Comparison of ENCODE assay signal across 26 cellular contexts in genomic region chr20:34965051-34965450, GRCh38. TPM values are rescaled to one million over a fixed set of nuclear protein-coding genes. Genes with fewer than 3 reads are reported as not detected.
DNase-seq lines count a peak whose midpoint lies in the region; ATAC-seq, FAIRE-seq and TF ChIP-seq lines count a peak whose summit lies in the region.
"Had no signal": no experiment of that assay in that cellular context is flagged by ENCODE, and none has a peak within 500 bp of the region (broad histone marks: within the 10 kb centered on the region; RNA-seq: fewer than 3 reads in every experiment).

No MANE protein-coding gene starts in this region.

- no peak overlapping the region for H2BK120ac ChIP-seq in H1 (replicated peaks; ENCODE audit: low read depth, low read length)

- H3K27ac ChIP-seq in GM23338 (ENCODE audit: low read depth): no peak overlapping the region
- H3K27ac ChIP-seq in H1 (ENCODE audit: low read depth, low read length): no peak overlapping the region
- H3K27ac ChIP-seq: A549; BLaER1 treated with 17β-estradiol and CSF1 and Interleukin-3, amounts not matched to agents 10 nM and 100 nM; GM23248 had no signal

- H4K8ac ChIP-seq in H1 (ENCODE audit: extremely low read depth, insufficient read depth, low read length): no peak overlapping the region

- H3K4me3 Mint-ChIP-seq in GM23338 (no peak overlapping the region), mesothelial cell of epicardium (no peak overlapping the region)
- H3K4me3 Mint-ChIP-seq: CD14-positive monocyte; CD4-positive, alpha-beta T cell; CD8-positive, alpha-beta memory T cell; HFFc6 had no signal

- H4K91ac ChIP-seq in H1 (replicated peaks; ENCODE audit: insufficient read length, low read length): no peak overlapping the region

- CTCF ChIA-PET in H1 (lab: Charles Lee; ENCODE audit: partially characterized antibody): no interaction called here

- H3K79me2 ChIP-seq in GM23338 (replicated peaks; ENCODE audit: insufficient read depth) (no peaks in the 10 kb centered on the region), H1 (ENCODE audit: control insufficient read depth in 1 of 2, insufficient read depth in 2 of 2, low read length in 2 of 2) (no peaks in the 10 kb centered on the region)

- H3K27ac Mint-ChIP-seq in GM23338: no peak overlapping the region
- H3K27ac Mint-ChIP-seq in mesothelial cell of epicardium: peak overlapping the region; percentile 63
- H3K27ac Mint-ChIP-seq: CD14-positive monocyte; CD4-positive, alpha-beta T cell; HFFc6 had no signal

- DNase-seq in GM23338 (ENCODE audit: low spot score): no peak
- DNase-seq in H1 (ENCODE audit: low read depth in 1 of 2, low spot score in 2 of 2): no peak
- DNase-seq in mesothelial cell of epicardium (ENCODE audit: low spot score in 2 of 2, unreplicated experiment in 2 of 2): no peak
- DNase-seq in HuH-7.5 (ENCODE audit: low spot score): no peak
- DNase-seq in COLO829 (ENCODE audit: low spot score): no peak
- DNase-seq: 8988T; ACHN; AML-193; BE2C; Calu3; CD4-positive, alpha-beta T cell; CD8-positive, alpha-beta memory T cell; COR-L47; DMS53; DMS79 treated with DMSO at 0.1 percent for 48 hours; GM23248; HFFc6 had no signal

- H3K14ac ChIP-seq in H1 (ENCODE audit: insufficient read length): no peak overlapping the region

- H3K23me2 ChIP-seq in H1 (ENCODE audit: low read depth, low read length): no peaks in the 10 kb centered on the region

- H3K4me2 ChIP-seq in GM23338 (no peak overlapping the region), H1 (ENCODE audit: insufficient read depth in 1 of 2, low read depth in 2 of 2, low read length in 2 of 2) (no peak overlapping the region)
- H3K4me2 ChIP-seq: A549; BLaER1 treated with 17β-estradiol and CSF1 and Interleukin-3, amounts not matched to agents 10 nM and 100 nM had no signal

- no peak overlapping the region for H3K56ac ChIP-seq in H1 (replicated peaks; ENCODE audit: insufficient read length, low read depth, low read length)

- POLR2A ChIA-PET in H1 (lab: Charles Lee; ENCODE audit: partially characterized antibody): interaction anchor here (1.0 kb wide), 1 partner anchor 9 kb away, joined by 3 read pairs; the partner anchor contains the start of genes GSS and MYH7B

- no peaks in the 10 kb centered on the region for H3K27me3 ChIP-seq in GM23338 (ENCODE audit: insufficient read depth)
- H3K27me3 ChIP-seq in H1 (replicated peaks in 1 of 4; ENCODE audit: control insufficient read depth in 3 of 4, extremely low read depth in 1 of 4, insufficient read depth in 3 of 4, low read length in 3 of 4): no peaks in the 10 kb centered on the region
- H3K27me3 ChIP-seq: BE2C; BLaER1 treated with 17β-estradiol and CSF1 and Interleukin-3, amounts not matched to agents 10 nM and 100 nM had no signal

- no peak overlapping the region for H2BK20ac ChIP-seq in H1 (ENCODE audit: low read length)

- ATAC-seq in GM23338: no peak
- no peak for ATAC-seq in HG03520 (IDR thresholded peaks at IDR 0.05; ENCODE audit: unreplicated experiment)
- ATAC-seq: A549 had no signal

- no peak overlapping the region for H3K9ac ChIP-seq in H1 (replicated peaks in 1 of 4; ENCODE audit: extremely low read depth in 1 of 4, low read depth in 3 of 4, low read length in 3 of 4)
- H3K9ac ChIP-seq: BLaER1 treated with 17β-estradiol and CSF1 and Interleukin-3, amounts not matched to agents 10 nM and 100 nM; GM23248 had no signal

- no peaks in the 10 kb centered on the region for H3K79me1 ChIP-seq in H1 (ENCODE audit: low read depth, low read length)

- peaks cover 4% of the 10 kb centered on the region for H3K27me3 Mint-ChIP-seq in GM23338 (ENCODE audit: insufficient read depth, low read depth, poor library complexity)
- H3K27me3 Mint-ChIP-seq in mesothelial cell of epicardium (ENCODE audit: low read depth): no peaks in the 10 kb centered on the region
- H3K27me3 Mint-ChIP-seq: CD4-positive, alpha-beta T cell had no signal

- no peak for TF ChIP-seq EP300 in H1 (IDR thresholded peaks at IDR 0.05; ENCODE audit: borderline replicate concordance in 1 of 2, low read depth in 2 of 2, low read length in 2 of 2)

- no peak for TF ChIP-seq POLR2A in H1 (IDR thresholded peaks at IDR 0.05; ENCODE audit: control extremely low read depth in 1 of 2, low read depth in 2 of 2, low read length in 2 of 2)

- FAIRE-seq in H1 (lab: Jason Lieb, UNC): no peak
- FAIRE-seq: A549, G401.6, GM12892, H54 had no signal

- TF ChIP-seq CTCF in GM23338 (conservative IDR thresholded peaks at IDR 0.05; ENCODE audit: low read depth in 2 of 2) (no peak), H1 (IDR thresholded peaks at IDR 0.05; ENCODE audit: control extremely low read depth in 1 of 3, insufficient read depth in 1 of 3, low read depth in 1 of 3, low read length in 3 of 3) (no peak), mesothelial cell of epicardium (IDR thresholded peaks at IDR 0.05; ENCODE audit: unreplicated experiment) (no peak)

- no peaks in the 10 kb centered on the region for H3K9me2 ChIP-seq in GM23338 (ENCODE audit: insufficient read depth)

- H3K4me1 ChIP-seq in GM23338 (ENCODE audit: insufficient read depth) (no peaks in the 10 kb centered on the region), H1 (replicated peaks in 1 of 4; ENCODE audit: control insufficient read depth in 3 of 4, insufficient read depth in 4 of 4, low read length in 3 of 4) (no peaks in the 10 kb centered on the region; a peak in 2 of 7 replicates)
- H3K4me1 ChIP-seq: A549, BE2C had no signal

- peak overlapping the region; percentile 43; the same call in 1 of the 2 replicates for H2AFZ ChIP-seq in GM23338
- no peak overlapping the region for H2AFZ ChIP-seq in H1 (ENCODE audit: low read length)
- H2AFZ ChIP-seq: GM23248 had no signal

- no peaks in the 10 kb centered on the region for H3K9me3 Mint-ChIP-seq in GM23338
- no peaks in the 10 kb centered on the region for H3K9me3 Mint-ChIP-seq in mesothelial cell of epicardium
- H3K9me3 Mint-ChIP-seq: CD4-positive, alpha-beta T cell; CD8-positive, alpha-beta memory T cell; HFFc6 had no signal

- no peak overlapping the region for H4K5ac ChIP-seq in H1 (ENCODE audit: insufficient read length, low read depth, low read length)

- H2AK5ac ChIP-seq in H1 (ENCODE audit: low read depth, low read length): no peak overlapping the region

- TF ChIP-seq RAD21 in H1 (IDR thresholded peaks at IDR 0.05 in 1 of 2, conservative IDR thresholded peaks at IDR 0.05 in 1 of 2; ENCODE audit: low read depth in 2 of 2, low read length in 2 of 2): no peak

- H3K23ac ChIP-seq in H1 (ENCODE audit: insufficient read length): no peak overlapping the region

- H3K36me3 ChIP-seq in GM23338 (ENCODE audit: insufficient read depth) (no peaks in the 10 kb centered on the region), H1 (ENCODE audit: control insufficient read depth in 2 of 4, insufficient read depth in 4 of 4, low read length in 3 of 4) (no peaks in the 10 kb centered on the region)
- H3K36me3 ChIP-seq: BE2C; BLaER1 treated with 17β-estradiol and CSF1 and Interleukin-3, amounts not matched to agents 10 nM and 100 nM; HAP-1 had no signal

- H2BK5ac ChIP-seq in H1 (ENCODE audit: low read depth, low read length): no peak overlapping the region

- H3K4me3 ChIP-seq in GM23338 (no peak overlapping the region), H1 (ENCODE audit: extremely low read depth in 1 of 4, insufficient read depth in 2 of 4, low read depth in 3 of 4, low read length in 4 of 4) (no peak overlapping the region)
- H3K4me3 ChIP-seq: A549; BLaER1 treated with 17β-estradiol and CSF1 and Interleukin-3, amounts not matched to agents 10 nM and 100 nM; GM23248; HAP-1 had no signal

- H2BK15ac ChIP-seq in H1 (ENCODE audit: low read length): no peak overlapping the region

- WGBS in H1 (ENCODE audit: extremely low coverage in 1 of 2, insufficient coverage in 1 of 2, insufficient read length in 1 of 2, insufficient replicate concordance in 2 of 2, low coverage in 1 of 2, low lambda C conversion rate in 2 of 2, missing lambda C conversion rate in 1 of 2), 2 experiments: 85% methylated on average over 4 of the region's 5 CpGs; no CpG with 5 or more reads in 1 of the 2 experiments

- peak overlapping the region; percentile 34 for H3K4ac ChIP-seq in H1 (replicated peaks; ENCODE audit: insufficient read length, low read depth, low read length)

- H4K20me1 ChIP-seq in GM23338 (replicated peaks; ENCODE audit: insufficient read depth) (no peaks in the 10 kb centered on the region), H1 (replicated peaks in 1 of 2; ENCODE audit: control insufficient read depth in 1 of 2, insufficient read depth in 2 of 2, low read length in 2 of 2) (no peaks in the 10 kb centered on the region)
- H4K20me1 ChIP-seq: BLaER1 treated with 17β-estradiol and CSF1 and Interleukin-3, amounts not matched to agents 10 nM and 100 nM had no signal

- peaks cover 7% of the 10 kb centered on the region; the same call in 2 of the 3 replicates for H3K4me1 Mint-ChIP-seq in GM23338
- H3K4me1 Mint-ChIP-seq in mesothelial cell of epicardium: peaks cover 11% of the 10 kb centered on the region

- H3K9me3 ChIP-seq in H1 (ENCODE audit: insufficient read depth in 2 of 2, low read depth in 1 of 2, low read length in 1 of 2): no peaks in the 10 kb centered on the region
- H3K9me3 ChIP-seq: A549; BE2C; BLaER1 treated with 17β-estradiol and CSF1 and Interleukin-3, amounts not matched to agents 10 nM and 100 nM; HAP-1 had no signal

- H2BK12ac ChIP-seq in H1 (ENCODE audit: low read depth, low read length): no peak overlapping the region

- no peaks in the 10 kb centered on the region for H3F3A ChIP-seq in GM23338 (replicated peaks; ENCODE audit: low read depth)

- no peaks in the 10 kb centered on the region for H3K36me3 Mint-ChIP-seq in GM23338 (ENCODE audit: low read depth)
- no peaks in the 10 kb centered on the region for H3K36me3 Mint-ChIP-seq in mesothelial cell of epicardium
- H3K36me3 Mint-ChIP-seq: CD14-positive monocyte; CD8-positive, alpha-beta memory T cell had no signal

- no peak overlapping the region for H3K18ac ChIP-seq in H1 (ENCODE audit: extremely low read depth, low read length)

RNA-seq across cellular contexts. Expression of gene MYH7B, which starts 9.4 kb away (rescaled TPM):
- 0.10 and 0.78 TPM in 2 replicates for total RNA-seq in GM23338 (2014; rRNA removed; shearing (Covaris generic))
- polyA plus RNA-seq in GM23338 (2016; fragmentation: Nextera tagmentation; extraction: Ambion mirVana) (1.0 and 1.1 TPM in 2 replicates), H1 (2011; rRNA removed) (0.15 and 0.25 TPM in 2 replicates)
- 0.30 and 0.69 TPM in 2 replicates for total RNA-seq in H1 (2021; fragmentation: NEBNext Ultra II Directional; extraction: Animal tissue kit (Norgen Biotek cat#: 25700))
- polyA plus RNA-seq in H1 (2011; cell fraction: cytosol; rRNA removed): 0.25 TPM
- 1.9 TPM for polyA plus RNA-seq in H1 (2011; cell fraction: nucleus; rRNA removed)
- 0.10 to 1.1 TPM (median 0.71 TPM) in 4 replicates for polyA plus RNA-seq in H1 (2012, experiment 1 of 2)
- polyA plus RNA-seq in H1 (2012, experiment 2 of 2): 0.03 TPM
- 0.20 TPM for polyA plus RNA-seq in H1 (2013, experiment 1 of 2)
- 0.24 TPM for polyA plus RNA-seq in H1 (2013, experiment 2 of 2)
- 0.10 and 0.32 TPM in 2 replicates for polyA minus RNA-seq in H1 (2011; rRNA and poly(A)+ RNA removed)
- polyA minus RNA-seq in H1 (2011; cell fraction: cytosol; rRNA and poly(A)+ RNA removed): not detected
- polyA minus RNA-seq in H1 (2011; cell fraction: nucleus; rRNA and poly(A)+ RNA removed): 0.60 TPM
- total RNA-seq in mesothelial cell of epicardium: 0.73 to 1.8 TPM (median 1.3 TPM) in 3 replicates
- total RNA-seq: Daoy had no signal
- polyA plus RNA-seq: CD14-positive monocyte had no signal

RNA-seq across cellular contexts. Expression of gene GSS, which starts 9.4 kb away (rescaled TPM):
- total RNA-seq in GM23338 (2014; rRNA removed; shearing (Covaris generic)): 47.5 and 63.3 TPM in 2 replicates
- polyA plus RNA-seq in GM23338 (2016; fragmentation: Nextera tagmentation; extraction: Ambion mirVana): 31.4 and 34.0 TPM in 2 replicates
- total RNA-seq in H1 (2021; fragmentation: NEBNext Ultra II Directional; extraction: Animal tissue kit (Norgen Biotek cat#: 25700)): 29.4 and 34.6 TPM in 2 replicates
- polyA plus RNA-seq in H1 (2011; rRNA removed): 43.2 and 46.4 TPM in 2 replicates
- polyA plus RNA-seq in H1 (2011; cell fraction: cytosol; rRNA removed): 57.0 TPM
- 110 TPM for polyA plus RNA-seq in H1 (2011; cell fraction: nucleus; rRNA removed)
- 32.9 to 43.7 TPM (median 40.4 TPM) in 4 replicates for polyA plus RNA-seq in H1 (2012, experiment 1 of 2)
- polyA plus RNA-seq in H1 (2012, experiment 2 of 2): 41.7 TPM
- polyA plus RNA-seq in H1 (2013, experiment 1 of 2): 28.0 TPM
- 24.7 TPM for polyA plus RNA-seq in H1 (2013, experiment 2 of 2)
- polyA minus RNA-seq in H1 (2011; rRNA and poly(A)+ RNA removed): 47.2 and 47.6 TPM in 2 replicates
- 15.7 TPM for polyA minus RNA-seq in H1 (2011; cell fraction: cytosol; rRNA and poly(A)+ RNA removed)
- 35.8 TPM for polyA minus RNA-seq in H1 (2011; cell fraction: nucleus; rRNA and poly(A)+ RNA removed)
- 51.1 to 54.8 TPM (median 51.9 TPM) in 3 replicates for total RNA-seq in mesothelial cell of epicardium
